Comparison of ENCODE assay signal across 26 cellular contexts in genomic region chr16:49216593-49216992, GRCh38.
DNase-seq lines count a peak whose midpoint lies in the region; ATAC-seq and TF ChIP-seq lines count a peak whose summit lies in the region.
"Had no signal": no experiment of that assay in that cellular context is flagged by ENCODE, and none has a peak within 500 bp of the region (broad histone marks: within the 10 kb centered on the region; RNA-seq: fewer than 3 reads in every experiment).

No MANE protein-coding gene starts in this region.

- DNase-seq in GM23338 (ENCODE audit: low spot score) (peak; percentile 59), H7 (peak; percentile 47), NCI-H69 (lab: John Stamatoyannopoulos, UW) (peak; percentile 1), iPS DF 19.7 (ENCODE audit: low read depth, low spot score) (peak; percentile 30), NAMALWA (ENCODE audit: low spot score) (no peak), suprapubic skin (ENCODE audit: low spot score in 2 of 2) (no peak), chondrocyte (ENCODE audit: low spot score) (no peak)
- no peak for DNase-seq in activated naive CD4-positive, alpha-beta T cell treated with anti-CD3 and anti-CD28 coated beads, Interleukin-2, amount 10 ng/mL, durations not matched to agents 7 days and 5 days
- DNase-seq: Caco-2; CD8-positive, alpha-beta T cell; DMS 273 treated with DMSO at 0.1 percent for 48 hours; DMS79; EL; GDM1; Karpas-422; NCI-H1092 treated with DMSO at 0.1 percent for 48 hours; NCI-H1436; NCI-H2171 treated with DMSO at 0.1 percent for 48 hours; NCI-H774; SHP77; T-cell had no signal

- H3K4me3 ChIP-seq in GM23338 (no peak overlapping the region), H7 (ENCODE audit: insufficient read depth, low read depth, low read length) (no peak overlapping the region), suprapubic skin (no peak overlapping the region)
- H3K4me3 ChIP-seq: GM12878 had no signal

- no peak overlapping the region for H3K4me3 Mint-ChIP-seq in GM23338
- no peak overlapping the region for H3K4me3 Mint-ChIP-seq in chondrocyte (ENCODE audit: unreplicated experiment)
- no peak overlapping the region for H3K4me3 Mint-ChIP-seq in activated naive CD4-positive, alpha-beta T cell treated with anti-CD3 and anti-CD28 coated beads, Interleukin-2, amount 10 ng/mL, durations not matched to agents 7 days and 5 days
- H3K4me3 Mint-ChIP-seq: B cell; CD8-positive, alpha-beta T cell; T-cell had no signal

- H3K79me2 ChIP-seq in GM23338 (replicated peaks; ENCODE audit: insufficient read depth): no peaks in the 10 kb centered on the region

- no peak overlapping the region for H3K4me2 ChIP-seq in GM23338

- TF ChIP-seq POLR2A in suprapubic skin (IDR thresholded peaks at IDR 0.05): no peak

- peaks cover 10% of the 10 kb centered on the region; the same call in 1 of the 2 replicates for H3K9me2 ChIP-seq in GM23338 (ENCODE audit: insufficient read depth)

- CTCF ChIA-PET in activated naive CD4-positive, alpha-beta T cell treated with anti-CD3 and anti-CD28 coated beads, Interleukin-2, amount 10 ng/mL, durations not matched to agents 7 days and 5 days (lab: Charles Lee): no interaction called here

- no peak for TF ChIP-seq EP300 in suprapubic skin (IDR thresholded peaks at IDR 0.05)

- H3K27ac ChIP-seq in GM23338 (ENCODE audit: low read depth) (no peak overlapping the region), suprapubic skin (no peak overlapping the region)
- H3K27ac ChIP-seq: C4-2B, RWPE1 had no signal

- no peaks in the 10 kb centered on the region for H3K9me3 ChIP-seq in suprapubic skin
- H3K9me3 ChIP-seq: Caco-2 had no signal

- H3K27me3 ChIP-seq in GM23338 (ENCODE audit: insufficient read depth) (no peaks in the 10 kb centered on the region), H7 (ENCODE audit: control insufficient read depth, insufficient read depth, low read length) (peaks cover 3% of the 10 kb centered on the region; the same call in 1 of the 2 replicates), suprapubic skin (no peaks in the 10 kb centered on the region)

- H3K36me3 ChIP-seq in GM23338 (ENCODE audit: insufficient read depth) (no peaks in the 10 kb centered on the region), H7 (replicated peaks; ENCODE audit: control insufficient read depth, insufficient read depth, low read length) (no peaks in the 10 kb centered on the region), suprapubic skin (no peaks in the 10 kb centered on the region)

- H3K27ac Mint-ChIP-seq in GM23338 (no peak overlapping the region), chondrocyte (ENCODE audit: unreplicated experiment) (no peak overlapping the region)
- no peak overlapping the region for H3K27ac Mint-ChIP-seq in activated naive CD4-positive, alpha-beta T cell treated with anti-CD3 and anti-CD28 coated beads, Interleukin-2, amount 10 ng/mL, durations not matched to agents 7 days and 5 days
- H3K27ac Mint-ChIP-seq: B cell; CD8-positive, alpha-beta T cell; T-cell had no signal

- no peak for TF ChIP-seq CTCF in GM23338 (conservative IDR thresholded peaks at IDR 0.05; ENCODE audit: low read depth in 2 of 2)
- TF ChIP-seq CTCF in suprapubic skin (IDR thresholded peaks at IDR 0.05): no peak
- TF ChIP-seq CTCF in chondrocyte (IDR thresholded peaks at IDR 0.05): no peak

- H3K4me1 Mint-ChIP-seq in GM23338: peaks cover 31% of the 10 kb centered on the region
- H3K4me1 Mint-ChIP-seq in chondrocyte (ENCODE audit: low read depth): no peaks in the 10 kb centered on the region
- H3K4me1 Mint-ChIP-seq in activated naive CD4-positive, alpha-beta T cell treated with anti-CD3 and anti-CD28 coated beads, Interleukin-2, amount 10 ng/mL, durations not matched to agents 7 days and 5 days: no peaks in the 10 kb centered on the region
- H3K4me1 Mint-ChIP-seq: B cell, T-cell had no signal

- H3F3A ChIP-seq in GM23338 (replicated peaks; ENCODE audit: low read depth): no peaks in the 10 kb centered on the region

- H3K4me1 ChIP-seq in GM23338 (ENCODE audit: insufficient read depth) (peaks cover 16% of the 10 kb centered on the region), suprapubic skin (no peaks in the 10 kb centered on the region)
- H3K4me1 ChIP-seq: Caco-2 had no signal

- no peak overlapping the region for H2AFZ ChIP-seq in GM23338

- peak; percentile 60 for ATAC-seq in GM23338
- ATAC-seq: CD8-positive, alpha-beta T cell; GM12878; HepG2; T-cell had no signal

- H3K27me3 Mint-ChIP-seq in GM23338 (ENCODE audit: insufficient read depth, low read depth, poor library complexity) (no peaks in the 10 kb centered on the region), chondrocyte (ENCODE audit: low read depth) (no peaks in the 10 kb centered on the region)
- H3K27me3 Mint-ChIP-seq in activated naive CD4-positive, alpha-beta T cell treated with anti-CD3 and anti-CD28 coated beads, Interleukin-2, amount 10 ng/mL, durations not matched to agents 7 days and 5 days: no peaks in the 10 kb centered on the region

- no peaks in the 10 kb centered on the region for H4K20me1 ChIP-seq in GM23338 (replicated peaks; ENCODE audit: insufficient read depth)

- WGBS in suprapubic skin: 43% methylated on average over 3 of the region's 3 CpGs

- H3K36me3 Mint-ChIP-seq in GM23338 (ENCODE audit: low read depth): no peaks in the 10 kb centered on the region; the same call in 2 of the 3 replicates
- no peaks in the 10 kb centered on the region for H3K36me3 Mint-ChIP-seq in chondrocyte (ENCODE audit: low read depth)
- no peaks in the 10 kb centered on the region for H3K36me3 Mint-ChIP-seq in activated naive CD4-positive, alpha-beta T cell treated with anti-CD3 and anti-CD28 coated beads, Interleukin-2, amount 10 ng/mL, durations not matched to agents 7 days and 5 days
- H3K36me3 Mint-ChIP-seq: CD8-positive, alpha-beta T cell; T-cell had no signal

- H3K9me3 Mint-ChIP-seq in GM23338: peaks cover 5% of the 10 kb centered on the region; the same call in 2 of the 3 replicates
- no peaks in the 10 kb centered on the region for H3K9me3 Mint-ChIP-seq in chondrocyte (ENCODE audit: low read depth)
- H3K9me3 Mint-ChIP-seq in activated naive CD4-positive, alpha-beta T cell treated with anti-CD3 and anti-CD28 coated beads, Interleukin-2, amount 10 ng/mL, durations not matched to agents 7 days and 5 days: no peaks in the 10 kb centered on the region
- H3K9me3 Mint-ChIP-seq: CD8-positive, alpha-beta T cell had no signal

TF ChIP-seq in GM23338, 12 proteins besides CTCF, POLR2A, EP300 and RAD21 (continues in another document):
- no peak for TF ChIP-seq NANOG (IDR thresholded peaks at IDR 0.05; ENCODE audit: borderline replicate concordance)
- no peak for TF ChIP-seq POLR2AphosphoS5 (IDR thresholded peaks at IDR 0.05; ENCODE audit: low read depth)
- TF ChIP-seq EZH2phosphoT487 (IDR thresholded peaks at IDR 0.05; ENCODE audit: unreplicated experiment): no peak
- TF ChIP-seq, protein P1, sequence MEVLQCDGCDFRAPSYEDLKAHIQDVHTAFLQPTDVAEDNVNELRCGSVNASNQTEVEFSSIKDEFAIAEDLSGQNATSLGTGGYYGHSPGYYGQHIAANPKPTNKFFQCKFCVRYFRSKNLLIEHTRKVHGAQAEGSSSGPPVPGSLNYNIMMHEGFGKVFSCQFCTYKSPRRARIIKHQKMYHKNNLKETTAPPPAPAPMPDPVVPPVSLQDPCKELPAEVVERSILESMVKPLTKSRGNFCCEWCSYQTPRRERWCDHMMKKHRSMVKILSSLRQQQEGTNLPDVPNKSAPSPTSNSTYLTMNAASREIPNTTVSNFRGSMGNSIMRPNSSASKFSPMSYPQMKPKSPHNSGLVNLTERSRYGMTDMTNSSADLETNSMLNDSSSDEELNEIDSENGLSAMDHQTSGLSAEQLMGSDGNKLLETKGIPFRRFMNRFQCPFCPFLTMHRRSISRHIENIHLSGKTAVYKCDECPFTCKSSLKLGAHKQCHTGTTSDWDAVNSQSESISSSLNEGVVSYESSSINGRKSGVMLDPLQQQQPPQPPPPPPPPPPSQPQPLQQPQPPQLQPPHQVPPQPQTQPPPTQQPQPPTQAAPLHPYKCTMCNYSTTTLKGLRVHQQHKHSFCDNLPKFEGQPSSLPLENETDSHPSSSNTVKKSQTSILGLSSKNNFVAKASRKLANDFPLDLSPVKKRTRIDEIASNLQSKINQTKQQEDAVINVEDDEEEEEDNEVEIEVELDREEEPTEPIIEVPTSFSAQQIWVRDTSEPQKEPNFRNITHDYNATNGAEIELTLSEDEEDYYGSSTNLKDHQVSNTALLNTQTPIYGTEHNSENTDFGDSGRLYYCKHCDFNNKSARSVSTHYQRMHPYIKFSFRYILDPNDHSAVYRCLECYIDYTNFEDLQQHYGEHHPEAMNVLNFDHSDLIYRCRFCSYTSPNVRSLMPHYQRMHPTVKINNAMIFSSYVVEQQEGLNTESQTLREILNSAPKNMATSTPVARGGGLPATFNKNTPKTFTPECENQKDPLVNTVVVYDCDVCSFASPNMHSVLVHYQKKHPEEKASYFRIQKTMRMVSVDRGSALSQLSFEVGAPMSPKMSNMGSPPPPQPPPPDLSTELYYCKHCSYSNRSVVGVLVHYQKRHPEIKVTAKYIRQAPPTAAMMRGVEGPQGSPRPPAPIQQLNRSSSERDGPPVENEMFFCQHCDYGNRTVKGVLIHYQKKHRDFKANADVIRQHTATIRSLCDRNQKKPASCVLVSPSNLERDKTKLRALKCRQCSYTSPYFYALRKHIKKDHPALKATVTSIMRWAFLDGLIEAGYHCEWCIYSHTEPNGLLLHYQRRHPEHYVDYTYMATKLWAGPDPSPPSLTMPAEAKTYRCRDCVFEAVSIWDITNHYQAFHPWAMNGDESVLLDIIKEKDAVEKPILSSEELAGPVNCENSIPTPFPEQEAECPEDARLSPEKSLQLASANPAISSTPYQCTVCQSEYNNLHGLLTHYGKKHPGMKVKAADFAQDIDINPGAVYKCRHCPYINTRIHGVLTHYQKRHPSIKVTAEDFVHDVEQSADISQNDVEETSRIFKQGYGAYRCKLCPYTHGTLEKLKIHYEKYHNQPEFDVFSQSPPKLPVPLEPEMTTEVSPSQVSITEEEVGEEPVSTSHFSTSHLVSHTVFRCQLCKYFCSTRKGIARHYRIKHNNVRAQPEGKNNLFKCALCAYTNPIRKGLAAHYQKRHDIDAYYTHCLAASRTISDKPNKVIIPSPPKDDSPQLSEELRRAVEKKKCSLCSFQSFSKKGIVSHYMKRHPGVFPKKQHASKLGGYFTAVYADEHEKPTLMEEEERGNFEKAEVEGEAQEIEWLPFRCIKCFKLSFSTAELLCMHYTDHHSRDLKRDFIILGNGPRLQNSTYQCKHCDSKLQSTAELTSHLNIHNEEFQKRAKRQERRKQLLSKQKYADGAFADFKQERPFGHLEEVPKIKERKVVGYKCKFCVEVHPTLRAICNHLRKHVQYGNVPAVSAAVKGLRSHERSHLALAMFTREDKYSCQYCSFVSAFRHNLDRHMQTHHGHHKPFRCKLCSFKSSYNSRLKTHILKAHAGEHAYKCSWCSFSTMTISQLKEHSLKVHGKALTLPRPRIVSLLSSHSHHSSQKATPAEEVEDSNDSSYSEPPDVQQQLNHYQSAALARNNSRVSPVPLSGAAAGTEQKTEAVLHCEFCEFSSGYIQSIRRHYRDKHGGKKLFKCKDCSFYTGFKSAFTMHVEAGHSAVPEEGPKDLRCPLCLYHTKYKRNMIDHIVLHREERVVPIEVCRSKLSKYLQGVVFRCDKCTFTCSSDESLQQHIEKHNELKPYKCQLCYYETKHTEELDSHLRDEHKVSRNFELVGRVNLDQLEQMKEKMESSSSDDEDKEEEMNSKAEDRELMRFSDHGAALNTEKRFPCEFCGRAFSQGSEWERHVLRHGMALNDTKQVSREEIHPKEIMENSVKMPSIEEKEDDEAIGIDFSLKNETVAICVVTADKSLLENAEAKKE (CRISPR knock-in tag; IDR thresholded peaks at IDR 0.05): no peak

Comparison
In these comparisons a context has a peak if more than half of its experiments do, and no peak if none do; other contexts are left out.
1. DNase-seq: peak in GM23338 (single experiment), H7 (single experiment), NCI-H69 (single experiment) and iPS DF 19.7 (single experiment); none in NAMALWA (single experiment), suprapubic skin (0 of 2), chondrocyte (single experiment) and activated naive CD4-positive, alpha-beta T cell treated with anti-CD3 and anti-CD28 coated beads, Interleukin-2, amount 10 ng/mL, durations not matched to agents 7 days and 5 days (single experiment).